In the genomic region with DNA sequence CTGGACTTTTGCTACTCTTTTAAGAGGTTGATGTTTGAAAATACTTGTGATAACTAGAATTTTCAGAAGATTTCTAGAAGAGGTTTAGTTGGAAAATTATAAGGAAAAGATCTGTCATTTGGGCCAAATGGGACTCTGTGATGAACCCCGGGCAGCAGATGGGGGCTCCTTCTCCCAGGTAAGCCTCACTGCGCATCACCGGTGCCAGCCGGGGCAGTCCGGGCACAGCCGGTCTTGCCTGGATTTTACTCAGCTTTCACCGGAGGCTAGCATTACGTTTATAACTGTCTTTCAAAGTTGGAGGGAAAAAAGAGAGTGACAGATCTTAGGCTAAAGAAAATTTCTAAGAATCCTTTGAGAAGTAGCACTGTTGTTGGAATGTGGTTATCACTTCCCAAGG, we compare ENCODE assay signal across 15 cellular contexts.
DNase-seq lines count a peak whose midpoint lies in the region; ATAC-seq, FAIRE-seq and TF ChIP-seq lines count a peak whose summit lies in the region.
"Had no signal": no experiment of that assay in that cellular context is flagged by ENCODE, and none has a peak within 500 bp of the region (broad histone marks: within the 10 kb centered on the region; RNA-seq: fewer than 3 reads in every experiment).

No MANE protein-coding gene starts in this region.

- no peak overlapping the region for H3K4ac ChIP-seq in mesendoderm (ENCODE audit: low read depth, low read length)

- no peak overlapping the region for H3K4me3 Mint-ChIP-seq in activated T-cell treated with anti-CD3 and anti-CD28 coated beads, Interleukin-2, amount 50 U/mL, for 24 hours
- H3K4me3 Mint-ChIP-seq: CD8-positive, alpha-beta memory T cell had no signal

- no CpG with 5 or more reads among the region's 8 CpGs for whole genome bisulfite sequencing in mesendoderm (ENCODE audit: extremely low coverage, insufficient coverage, low lambda C conversion rate)

- H3K27me3 ChIP-seq in mesendoderm (ENCODE audit: insufficient read depth, low read length, poor library complexity), result no peaks in the 10 kb centered on the region
- H3K27me3 ChIP-seq: BLaER1 had no signal

- DNase-seq in GM19239 (ENCODE audit: insufficient read length, low spot score) (no peak), mesendoderm (no peak)
- no peak for DNase-seq in stimulated activated CD4-positive, alpha-beta T cell treated with anti-CD3 and anti-CD28 coated beads, Interleukin-1b, Interleukin-23, amount 100 ng/mL, for 48 hours
- no peak for DNase-seq in activated T-cell treated with anti-CD3 and anti-CD28 coated beads, Interleukin-2, amount 50 U/mL, for 24 hours
- DNase-seq: Caco-2; CD8-positive, alpha-beta memory T cell; DND-41; GF-D8; GM23248; H7 had no signal

- H3K9ac ChIP-seq in mesendoderm (ENCODE audit: low read length), result no peak overlapping the region
- H3K9ac ChIP-seq: BLaER1, GM23248 had no signal

- no peak overlapping the region for H2BK15ac ChIP-seq in mesendoderm (replicated peaks; ENCODE audit: low read depth)

- no peak for TF ChIP-seq CTCF in VCaP (conservative IDR thresholded peaks at IDR 0.05)

- H2BK120ac ChIP-seq in mesendoderm (ENCODE audit: low read depth, low read length), result no peak overlapping the region

- H3K4me1 ChIP-seq in mesendoderm (ENCODE audit: control insufficient read depth, low read depth, low read length), result peaks cover 3% of the 10 kb centered on the region
- H3K4me1 ChIP-seq: Caco-2 had no signal

- H3K27ac ChIP-seq in VCaP (peak overlapping the region; percentile 81; the same call in 1 of the 2 replicates), mesendoderm (ENCODE audit: low read depth, low read length) (no peak overlapping the region)
- H3K27ac ChIP-seq: BLaER1, GM23248 had no signal

- H4K8ac ChIP-seq in mesendoderm (ENCODE audit: low read depth, low read length), result no peak overlapping the region

- peak; percentile 53 for FAIRE-seq in GM19239 (lab: Jason Lieb, UNC)
- FAIRE-seq: A204.1 had no signal

- H3K4me3 ChIP-seq in mesendoderm (ENCODE audit: low read length), result no peak overlapping the region
- H3K4me3 ChIP-seq: BLaER1, GM23248 had no signal

- H3K36me3 ChIP-seq in mesendoderm (ENCODE audit: control insufficient read depth, insufficient read depth, low read length), result no peaks in the 10 kb centered on the region
- H3K36me3 ChIP-seq: BLaER1 had no signal

- H4K5ac ChIP-seq in mesendoderm (ENCODE audit: low read length), result no peak overlapping the region

- no peak overlapping the region for H3K4me2 ChIP-seq in mesendoderm (ENCODE audit: low read length)
- H3K4me2 ChIP-seq: BLaER1 had no signal

- no peaks in the 10 kb centered on the region for H3K79me2 ChIP-seq in mesendoderm (ENCODE audit: control insufficient read depth, insufficient read depth, low read length)

- ATAC-seq in HG03442 (IDR thresholded peaks at IDR 0.05; ENCODE audit: unreplicated experiment) (no peak), HG03045 (IDR thresholded peaks at IDR 0.05; ENCODE audit: unreplicated experiment) (no peak)

- no peak overlapping the region for H3K56ac ChIP-seq in mesendoderm (ENCODE audit: low read length)

- no peaks in the 10 kb centered on the region for H3K27me3 Mint-ChIP-seq in activated T-cell treated with anti-CD3 and anti-CD28 coated beads, Interleukin-2, amount 50 U/mL, for 24 hours

- no peaks in the 10 kb centered on the region for H3K9me3 Mint-ChIP-seq in activated T-cell treated with anti-CD3 and anti-CD28 coated beads, Interleukin-2, amount 50 U/mL, for 24 hours
- H3K9me3 Mint-ChIP-seq: CD8-positive, alpha-beta memory T cell had no signal

- H2AK5ac ChIP-seq in mesendoderm (ENCODE audit: low read length), result no peak overlapping the region

- H3K79me1 ChIP-seq in mesendoderm (ENCODE audit: low read length), result no peaks in the 10 kb centered on the region

- peak overlapping the region; percentile 60 for H3K18ac ChIP-seq in mesendoderm (ENCODE audit: low read length)

- no peak overlapping the region for H3K23ac ChIP-seq in mesendoderm (ENCODE audit: low read length)

- H3K27ac Mint-ChIP-seq in activated T-cell treated with anti-CD3 and anti-CD28 coated beads, Interleukin-2, amount 50 U/mL, for 24 hours, result no peak overlapping the region
- H3K27ac Mint-ChIP-seq: CD8-positive, alpha-beta memory T cell had no signal

- H3K36me3 Mint-ChIP-seq in activated T-cell treated with anti-CD3 and anti-CD28 coated beads, Interleukin-2, amount 50 U/mL, for 24 hours (ENCODE audit: low read depth), result no peaks in the 10 kb centered on the region
- H3K36me3 Mint-ChIP-seq: CD8-positive, alpha-beta memory T cell had no signal

- H3K4me1 Mint-ChIP-seq in activated T-cell treated with anti-CD3 and anti-CD28 coated beads, Interleukin-2, amount 50 U/mL, for 24 hours (ENCODE audit: low read depth), result no peaks in the 10 kb centered on the region

- H2BK5ac ChIP-seq in mesendoderm (ENCODE audit: low read length), result no peak overlapping the region
